Comparison of ENCODE assay signal across 8 cellular contexts in the genomic region with DNA sequence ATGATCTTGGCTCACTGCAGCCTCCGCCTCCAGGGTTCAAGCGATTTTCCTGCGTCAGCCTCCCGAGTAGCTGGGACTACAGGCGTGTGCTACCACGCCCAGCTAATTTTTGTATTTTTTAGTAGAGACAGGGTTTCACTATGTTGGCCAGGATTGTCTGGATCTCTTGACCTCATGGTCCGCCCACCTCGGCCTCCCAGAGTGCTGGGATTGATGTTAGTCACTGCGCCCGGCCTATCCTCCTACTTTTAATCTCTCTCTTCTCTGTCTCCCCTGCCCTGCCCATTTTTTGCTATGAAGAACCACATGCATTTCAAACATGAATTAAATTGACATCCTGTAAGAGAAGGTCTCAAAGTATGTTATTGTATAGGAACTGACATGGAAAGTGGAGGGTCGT.
DNase-seq lines count a peak whose midpoint lies in the region; ATAC-seq and TF ChIP-seq lines count a peak whose summit lies in the region.
"Not testable (repeated sequence)": the region's sequence is repeated elsewhere in the genome, so short reads cannot be mapped to it uniquely, and the experiment has no call there.

No MANE protein-coding gene starts in this region.

- H3K27ac ChIP-seq in CD8-positive, alpha-beta T cell (ENCODE audit: low read depth, low read length) = peak overlapping the region; percentile 27
- peak overlapping the region; percentile 42 for H3K27ac ChIP-seq in right cardiac atrium (ENCODE audit: low read length)
- H3K27ac ChIP-seq in gastrocnemius medialis = peak overlapping the region; percentile 42 to 64 (median 58)
- H3K27ac ChIP-seq in upper lobe of left lung = peak overlapping the region in 3 of 4 donors; percentile 2 to 66 (median 16)

- not testable (repeated sequence) for TF ChIP-seq POLR2A in gastrocnemius medialis (IDR thresholded peaks at IDR 0.05); upper lobe of left lung (IDR thresholded peaks at IDR 0.05)

- ATAC-seq in CD8-positive, alpha-beta T cell; activated CD8-positive, alpha-beta T cell treated with anti-CD3 and anti-CD28 coated beads for 36 hours; central memory CD8-positive, alpha-beta T cell (replicated peaks; ENCODE audit: extremely low read depth, poor library complexity, severe bottlenecking); naive thymus-derived CD8-positive, alpha-beta T cell; gastrocnemius medialis: not testable (repeated sequence)
- ATAC-seq in right cardiac atrium (peak in 1 of 2 donors; percentile 62), upper lobe of left lung (ENCODE audit: low FRiP score in 2 of 2) (peak in 1 of 2 donors; percentile 69)

- H3K9me3 Mint-ChIP-seq in CD8-positive, alpha-beta T cell; activated CD8-positive, alpha-beta T cell treated with anti-CD3 and anti-CD28 coated beads for 36 hours; central memory CD8-positive, alpha-beta T cell; naive thymus-derived CD8-positive, alpha-beta T cell: not testable (repeated sequence)

- in situ Hi-C loops in gastrocnemius medialis (cut with MboI; ENCODE audit: low sequenced_read_pairs in 4 of 4) = loop anchor here in 3 of 4 donors (10.0 kb wide), 2 partner anchors 476 to 896 kb away; partner anchors contain the start of gene NR3C1 (in 2 of the 3)

- intact Hi-C loops in CD8-positive, alpha-beta T cell (cut with DNase I, micrococcal nuclease) = loop anchor here (2.0 to 10.0 kb wide), 3 partner anchors 48 to 1266 kb away; no protein-coding TSS in a partner anchor
- intact Hi-C loops in activated CD8-positive, alpha-beta T cell treated with anti-CD3 and anti-CD28 coated beads for 36 hours (cut with micrococcal nuclease) = loop anchor here (5.0 to 10.0 kb wide), 3 partner anchors 48 to 896 kb away; no protein-coding TSS in a partner anchor
- intact Hi-C loops in right cardiac atrium (cut with DNase I) = loop anchor here in 1 of 4 donors (5.0 kb wide), 1 partner anchor 473 kb away; the partner anchor contains the start of gene NR3C1
- intact Hi-C loops in gastrocnemius medialis (cut with DNase I; ENCODE audit: low total_unique reads) = loop anchor here (10.0 kb wide), 1 partner anchor 176 kb away; no protein-coding TSS in a partner anchor

- POLR2A ChIA-PET in CD8-positive, alpha-beta T cell (lab: Charles Lee); activated CD8-positive, alpha-beta T cell treated with anti-CD3 and anti-CD28 coated beads for 36 hours (lab: Charles Lee): not testable (repeated sequence)
- POLR2A ChIA-PET in naive thymus-derived CD8-positive, alpha-beta T cell (lab: Charles Lee) = interaction anchor here (0.6 kb wide), 1 partner anchor 1260 kb away, joined by 4 read pairs; no protein-coding TSS in a partner anchor

- not testable (repeated sequence) for H3K9me3 ChIP-seq in CD8-positive, alpha-beta T cell (ENCODE audit: low read length); right cardiac atrium (ENCODE audit: control insufficient read depth, low read length); gastrocnemius medialis; upper lobe of left lung

- not testable (repeated sequence) for DNase-seq in CD8-positive, alpha-beta T cell; activated CD8-positive, alpha-beta T cell treated with anti-CD3 and anti-CD28 coated beads for 36 hours; central memory CD8-positive, alpha-beta T cell (ENCODE audit: low spot score in 2 of 2); naive thymus-derived CD8-positive, alpha-beta T cell; gastrocnemius medialis; upper lobe of left lung
- DNase-seq in fibroblast of mammary gland (ENCODE audit: low read depth) (peak; percentile 59), right cardiac atrium (peak in 1 of 3 donors; percentile 47)

- not testable (repeated sequence) for H3K27me3 ChIP-seq in CD8-positive, alpha-beta T cell (ENCODE audit: insufficient read depth, low read length); right cardiac atrium (ENCODE audit: control insufficient read depth, insufficient read depth); gastrocnemius medialis; upper lobe of left lung

- not testable (repeated sequence) for H3K27me3 Mint-ChIP-seq in CD8-positive, alpha-beta T cell (ENCODE audit: low read depth); activated CD8-positive, alpha-beta T cell treated with anti-CD3 and anti-CD28 coated beads for 36 hours; central memory CD8-positive, alpha-beta T cell; naive thymus-derived CD8-positive, alpha-beta T cell

- H3K4me1 ChIP-seq in CD8-positive, alpha-beta T cell (ENCODE audit: insufficient read depth, low read length) = peaks cover 18% of the 10 kb centered on the region
- H3K4me1 ChIP-seq in right cardiac atrium (ENCODE audit: control insufficient read depth, insufficient read depth, low read length) (peaks cover 24% of the 10 kb centered on the region), gastrocnemius medialis (peaks cover 27 to 37% of the 10 kb centered on the region in 2 donors), upper lobe of left lung (peaks cover 23 to 48% (median 39%) of the 10 kb centered on the region in 4 donors)

- CTCF ChIA-PET in CD8-positive, alpha-beta T cell (lab: Charles Lee) = interaction anchor here (1.1 kb wide), 1 partner anchor 30 kb away, joined by 3 read pairs; no protein-coding TSS in a partner anchor
- CTCF ChIA-PET in activated CD8-positive, alpha-beta T cell treated with anti-CD3 and anti-CD28 coated beads for 36 hours (lab: Charles Lee) = interaction anchor here (1.1 to 1.4 kb wide), 4 partner anchors 15 to 216 kb away, joined by 3 to 5 read pairs (median 4); no protein-coding TSS in a partner anchor

- 80% methylated on average over 11 of the region's 11 CpGs for WGBS in right cardiac atrium
- 91 to 92% methylated on average over 11 of the region's 11 CpGs for WGBS in upper lobe of left lung, 2 donors

- not testable (repeated sequence) for H3K36me3 ChIP-seq in CD8-positive, alpha-beta T cell (ENCODE audit: insufficient read depth, low read length); gastrocnemius medialis; upper lobe of left lung

- peaks cover 66% of the 10 kb centered on the region for H3K36me3 Mint-ChIP-seq in CD8-positive, alpha-beta T cell
- peaks cover 27% of the 10 kb centered on the region for H3K36me3 Mint-ChIP-seq in activated CD8-positive, alpha-beta T cell treated with anti-CD3 and anti-CD28 coated beads for 36 hours (ENCODE audit: low read depth)
- H3K36me3 Mint-ChIP-seq in central memory CD8-positive, alpha-beta T cell (ENCODE audit: insufficient read depth) = peaks cover 28% of the 10 kb centered on the region
- peaks cover 15 to 70% (median 58%) of the 10 kb centered on the region in 3 donors for H3K36me3 Mint-ChIP-seq in naive thymus-derived CD8-positive, alpha-beta T cell

- not testable (repeated sequence) for TF ChIP-seq CTCF in CD8-positive, alpha-beta T cell (IDR thresholded peaks at IDR 0.05); activated CD8-positive, alpha-beta T cell treated with anti-CD3 and anti-CD28 coated beads for 36 hours (IDR thresholded peaks at IDR 0.05); fibroblast of mammary gland (conservative IDR thresholded peaks at IDR 0.05; ENCODE audit: control insufficient read depth, insufficient read depth, low read depth, low read length); gastrocnemius medialis (IDR thresholded peaks at IDR 0.05 in 4 of 5, conservative IDR thresholded peaks at IDR 0.05 in 1 of 5); upper lobe of left lung (IDR thresholded peaks at IDR 0.05)

- peak overlapping the region; percentile 90 for H3K27ac Mint-ChIP-seq in CD8-positive, alpha-beta T cell
- peak overlapping the region; percentile 11 for H3K27ac Mint-ChIP-seq in activated CD8-positive, alpha-beta T cell treated with anti-CD3 and anti-CD28 coated beads for 36 hours
- peak overlapping the region; percentile 93 for H3K27ac Mint-ChIP-seq in central memory CD8-positive, alpha-beta T cell (ENCODE audit: low read depth)
- peak overlapping the region in 6 of 10 donors; percentile 5 to 94 (median 57) for H3K27ac Mint-ChIP-seq in naive thymus-derived CD8-positive, alpha-beta T cell

- not testable (repeated sequence) for H3K4me3 ChIP-seq in CD8-positive, alpha-beta T cell (ENCODE audit: low read depth, low read length); fibroblast of mammary gland (ENCODE audit: control insufficient read depth, low read depth, low read length); right cardiac atrium (ENCODE audit: low read length); gastrocnemius medialis; upper lobe of left lung

- not testable (repeated sequence) for TF ChIP-seq EP300 in upper lobe of left lung (IDR thresholded peaks at IDR 0.05)

- not testable (repeated sequence) for H3K4me3 Mint-ChIP-seq in CD8-positive, alpha-beta T cell; activated CD8-positive, alpha-beta T cell treated with anti-CD3 and anti-CD28 coated beads for 36 hours; central memory CD8-positive, alpha-beta T cell
- H3K4me3 Mint-ChIP-seq in naive thymus-derived CD8-positive, alpha-beta T cell = peak overlapping the region in 1 of 10 donors; percentile 2

- H3K4me1 Mint-ChIP-seq in CD8-positive, alpha-beta T cell (ENCODE audit: low read depth) = peaks cover 54% of the 10 kb centered on the region
- H3K4me1 Mint-ChIP-seq in activated CD8-positive, alpha-beta T cell treated with anti-CD3 and anti-CD28 coated beads for 36 hours (ENCODE audit: low read depth) = peaks cover 43% of the 10 kb centered on the region
- peaks cover 78% of the 10 kb centered on the region for H3K4me1 Mint-ChIP-seq in central memory CD8-positive, alpha-beta T cell
- H3K4me1 Mint-ChIP-seq in naive thymus-derived CD8-positive, alpha-beta T cell = peaks cover 16 to 70% (median 47%) of the 10 kb centered on the region in 4 donors

Comparison
In these comparisons a context has a peak if more than half of its experiments do, and no peak if none do; other contexts are left out.
1. H3K27ac Mint-ChIP-seq: peak in every context shown above with its lines; median percentile 93 in central memory CD8-positive, alpha-beta T cell; 90 in CD8-positive, alpha-beta T cell; 57 in naive thymus-derived CD8-positive, alpha-beta T cell; 11 in activated CD8-positive, alpha-beta T cell treated with anti-CD3 and anti-CD28 coated beads for 36 hours.